Comparison of ENCODE assay signal across 25 cellular contexts in the genomic region with DNA sequence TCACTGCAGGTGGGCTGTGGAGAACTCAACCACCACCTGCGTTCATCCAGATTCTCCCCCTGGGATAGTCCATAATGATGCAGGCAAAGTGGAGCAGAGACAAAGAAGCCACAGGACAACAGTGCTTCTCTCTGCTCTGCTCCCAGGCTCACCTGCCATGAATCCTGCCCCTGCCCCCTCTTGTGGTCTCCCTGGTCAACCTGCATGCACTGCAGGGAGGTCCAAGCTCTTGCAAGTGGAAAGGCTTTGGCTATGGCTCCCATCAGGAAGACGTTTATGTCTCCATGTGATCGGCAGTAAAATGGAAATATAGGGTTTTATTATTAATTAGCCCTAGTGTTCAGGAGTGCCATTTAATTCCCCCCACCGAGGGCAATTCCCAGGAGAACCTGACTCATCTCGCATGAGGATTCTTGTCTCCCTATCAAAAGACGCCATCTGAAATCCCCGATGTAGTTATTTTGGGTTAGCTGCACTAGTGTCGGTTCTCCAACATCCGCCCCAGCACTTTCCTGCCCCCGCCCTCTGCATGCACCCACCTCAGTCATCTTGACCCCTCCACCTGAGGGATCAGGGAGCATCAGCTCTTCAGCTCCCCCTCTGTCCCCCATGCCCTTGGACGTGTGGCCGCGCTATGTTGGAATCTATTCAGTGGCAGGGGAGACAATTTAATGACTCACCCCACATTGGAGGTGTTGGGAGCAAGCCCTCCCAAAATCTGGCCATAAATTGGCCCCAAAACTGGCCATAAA.
"Had no signal": no experiment of that assay in that cellular context is flagged by ENCODE, and none has a peak within 500 bp of the region (broad histone marks: within the 10 kb centered on the region; RNA-seq: fewer than 3 reads in every experiment).

No MANE protein-coding gene starts in this region.

- H3K4me3 Mint-ChIP-seq: dendritic cell treated with granulocyte-macrophage colony-stimulating factor and Interleukin-4, amounts not matched to agents 40 ng/mL and 50 ng/mL, for 4 days; immature natural killer cell; memory B cell; natural killer cell; stimulated activated effector memory CD8-positive, alpha-beta T cell treated with anti-CD3 and anti-CD28 coated beads, Interleukin-12 subunit alpha, Interleukin-12 subunit beta, amount 100 ng/mL, for 72 hours had no signal

- H2AFZ ChIP-seq: parathyroid adenoma had no signal

- H3K36me3 ChIP-seq: colonic mucosa, esophagus squamous epithelium, prostate gland, sigmoid colon, stomach, thyroid gland had no signal

- H3K9me3 ChIP-seq: colonic mucosa, esophagus squamous epithelium, prostate gland, sigmoid colon, stomach, thyroid gland had no signal

- H3K4me3 ChIP-seq: colonic mucosa, esophagus squamous epithelium, lung, prostate gland, sigmoid colon, stomach, thyroid gland had no signal

- H3K79me2 ChIP-seq: parathyroid adenoma had no signal

- H3K27me3 ChIP-seq: colonic mucosa, thyroid gland had no signal

- H3K27ac Mint-ChIP-seq: dendritic cell treated with granulocyte-macrophage colony-stimulating factor and Interleukin-4, amounts not matched to agents 40 ng/mL and 50 ng/mL, for 4 days; immature natural killer cell; memory B cell; natural killer cell; stimulated activated effector memory CD8-positive, alpha-beta T cell treated with anti-CD3 and anti-CD28 coated beads, Interleukin-12 subunit alpha, Interleukin-12 subunit beta, amount 100 ng/mL, for 72 hours had no signal

- DNase-seq: colonic mucosa; effector memory CD4-positive, alpha-beta T cell; erythroblast; esophagus squamous epithelium; foreskin melanocyte; glutamatergic neuron; hypothalamus; immature natural killer cell; natural killer cell; occipital lobe; right cardiac atrium; sigmoid colon; stimulated activated CD4-positive, alpha-beta T cell treated with anti-CD3 and anti-CD28 coated beads, Interleukin-2, amount 100 ng/mL, for 24 hours; stimulated activated CD4-positive, alpha-beta T cell treated with anti-CD3 and anti-CD28 coated beads, Interleukin-4, amount 100 ng/mL, for 24 hours; stimulated activated naive CD4-positive, alpha-beta T cell treated with Interleukin-2 at 50 U/mL for 16 hours; stomach; thyroid gland; trophoblast cell had no signal

- H3K4me1 ChIP-seq: colonic mucosa, prostate gland had no signal

- H3K9ac ChIP-seq: parathyroid adenoma had no signal

- H3K27ac ChIP-seq: colonic mucosa, esophagus squamous epithelium, parathyroid adenoma, prostate gland, sigmoid colon, stomach, thyroid gland had no signal

- H3K36me3 Mint-ChIP-seq: immature natural killer cell, memory B cell, natural killer cell had no signal

- ATAC-seq: left lobe of liver; natural killer cell; right cardiac atrium; stimulated activated effector memory CD8-positive, alpha-beta T cell treated with anti-CD3 and anti-CD28 coated beads, Interleukin-12 subunit alpha, Interleukin-12 subunit beta, amount 100 ng/mL, for 72 hours had no signal

- H3K9me3 Mint-ChIP-seq: dendritic cell treated with granulocyte-macrophage colony-stimulating factor and Interleukin-4, amounts not matched to agents 40 ng/mL and 50 ng/mL, for 4 days; memory B cell; natural killer cell; stimulated activated effector memory CD8-positive, alpha-beta T cell treated with anti-CD3 and anti-CD28 coated beads, Interleukin-12 subunit alpha, Interleukin-12 subunit beta, amount 100 ng/mL, for 72 hours had no signal
